1 cellular context compared by ENCODE assay signal in the genomic region with DNA sequence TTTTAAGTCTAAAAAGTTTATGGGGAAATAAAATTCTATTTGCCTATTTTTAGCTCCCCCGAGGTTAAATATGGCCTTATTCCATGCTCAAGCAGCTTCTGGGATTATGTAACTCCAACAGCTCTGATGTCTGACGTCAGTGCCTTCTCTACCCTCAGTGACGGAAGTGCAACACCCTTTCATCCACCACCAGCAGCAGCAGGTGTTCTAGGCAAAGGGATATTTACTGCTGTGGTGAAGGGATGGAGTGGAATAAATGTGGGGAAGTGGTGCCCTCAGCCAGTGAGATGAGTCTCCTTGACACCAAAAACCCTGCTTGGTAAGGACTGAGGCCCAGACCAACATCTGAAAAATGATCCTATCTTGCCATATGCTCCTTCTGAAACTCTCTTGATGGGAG.
TF ChIP-seq lines count a peak whose summit lies in the region.

No MANE protein-coding gene starts in this region.

TF ChIP-seq in H1, 55 proteins besides CTCF, POLR2A, EP300 and RAD21:
- TF ChIP-seq ATF2 (IDR thresholded peaks at IDR 0.05; ENCODE audit: low read length) (no peak), CBX8 (IDR thresholded peaks at IDR 0.05; ENCODE audit: borderline replicate concordance, low read depth, low read length) (no peak), POLR2AphosphoS5 (IDR thresholded peaks at IDR 0.05; ENCODE audit: low read depth, low read length) (no peak), CHD1 (IDR thresholded peaks at IDR 0.05; ENCODE audit: low read depth, low read length) (no peak), JUN (IDR thresholded peaks at IDR 0.05; ENCODE audit: low read depth, low read length) (no peak), HDAC2 (IDR thresholded peaks at IDR 0.05; ENCODE audit: borderline replicate concordance in 1 of 2, low read depth in 2 of 2, low read length in 2 of 2) (no peak), BRCA1 (IDR thresholded peaks at IDR 0.05; ENCODE audit: low read depth, low read length) (no peak), ZNF274 (IDR thresholded peaks at IDR 0.05; ENCODE audit: borderline replicate concordance, extremely low read depth, low read length) (no peak), CHD2 (IDR thresholded peaks at IDR 0.05; ENCODE audit: low read length) (no peak), POU5F1 (IDR thresholded peaks at IDR 0.05; ENCODE audit: low read depth, low read length) (no peak), SRF (IDR thresholded peaks at IDR 0.05; ENCODE audit: low read depth, low read length) (no peak), CTBP2 (IDR thresholded peaks at IDR 0.05; ENCODE audit: borderline replicate concordance, insufficient read depth, insufficient read length, low read length) (no peak), BACH1 (IDR thresholded peaks at IDR 0.05; ENCODE audit: low read length) (no peak), TCF12 (IDR thresholded peaks at IDR 0.05; ENCODE audit: low read depth, low read length) (no peak)
- TF ChIP-seq, protein P1, sequence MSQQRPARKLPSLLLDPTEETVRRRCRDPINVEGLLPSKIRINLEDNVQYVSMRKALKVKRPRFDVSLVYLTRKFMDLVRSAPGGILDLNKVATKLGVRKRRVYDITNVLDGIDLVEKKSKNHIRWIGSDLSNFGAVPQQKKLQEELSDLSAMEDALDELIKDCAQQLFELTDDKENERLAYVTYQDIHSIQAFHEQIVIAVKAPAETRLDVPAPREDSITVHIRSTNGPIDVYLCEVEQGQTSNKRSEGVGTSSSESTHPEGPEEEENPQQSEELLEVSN (IDR thresholded peaks at IDR 0.05), result no peak
